ENCODE assay signal across 20 cellular contexts in the genomic region with DNA sequence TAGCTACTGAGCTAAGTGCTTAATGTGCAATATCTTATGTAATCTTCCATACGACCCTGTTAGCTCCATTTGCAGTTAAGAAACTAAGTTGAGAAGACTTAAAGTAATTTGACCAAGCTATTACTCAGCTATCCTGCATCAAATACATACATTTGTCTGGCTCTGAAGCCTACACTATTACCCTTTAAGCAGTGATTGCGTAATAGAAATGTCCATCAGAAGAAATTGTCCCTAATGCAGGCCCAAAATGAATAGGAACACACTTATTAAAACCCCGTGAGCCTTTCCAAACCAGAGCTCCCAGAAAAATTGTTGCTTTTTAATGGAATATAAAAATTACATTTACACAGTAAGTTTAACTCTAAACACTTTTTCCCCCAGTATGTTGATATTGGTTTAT.
"Had no signal": no experiment of that assay in that cellular context is flagged by ENCODE, and none has a peak within 500 bp of the region (broad histone marks: within the 10 kb centered on the region; RNA-seq: fewer than 3 reads in every experiment).

No MANE protein-coding gene starts in this region.

- H3K4me1 ChIP-seq: neural progenitor cell had no signal

- DNase-seq: effector CD4-positive, alpha-beta T cell; foreskin melanocyte; heart left ventricle; hippocampal formation; left colon; left ventricle myocardium superior; mesenchymal stem cell; midbrain; nucleus accumbens; ovary; stimulated activated CD4-positive, alpha-beta T cell treated with anti-CD3 and anti-CD28 coated beads, Interleukin-4, amount 100 ng/mL, for 1 hour; stimulated activated CD8-positive, alpha-beta memory T cell treated with anti-CD3 and anti-CD28 coated beads, Interleukin-4, amount 100 ng/mL, for 48 hours; stimulated activated naive CD8-positive, alpha-beta T cell treated with anti-CD3 and anti-CD28 coated beads, Interleukin-15, Interleukin-2, amounts not matched to agents 100 U/mL and 50 U/mL, for 24 hours; thyroid gland had no signal

- H3K36me3 ChIP-seq: neural progenitor cell, ovary, right atrium auricular region, suprapubic skin, thyroid gland had no signal

- H3K9me3 ChIP-seq: heart left ventricle, ovary, right atrium auricular region, suprapubic skin, thyroid gland had no signal

- ATAC-seq: heart left ventricle; left colon; left ventricle myocardium superior; natural killer cell treated with Interleukin-12 subunit alpha and Interleukin-12 subunit beta and Interleukin-15 and Interleukin-18, amount 100 ng/mL, for 72 hours; stimulated activated effector memory CD8-positive, alpha-beta T cell treated with anti-CD3 and anti-CD28 coated beads, Interleukin-12 subunit alpha, Interleukin-12 subunit beta, amount 100 ng/mL, for 72 hours; stimulated activated naive CD8-positive, alpha-beta T cell treated with anti-CD3 and anti-CD28 coated beads, Interleukin-15, Interleukin-2, amounts not matched to agents 100 U/mL and 50 U/mL, for 24 hours had no signal

- H3K4me2 ChIP-seq: neural progenitor cell had no signal

- H3K9ac ChIP-seq: neural progenitor cell had no signal

- H3K27ac ChIP-seq: heart left ventricle, neural progenitor cell, ovary, right atrium auricular region, suprapubic skin, thyroid gland had no signal

- H2AFZ ChIP-seq: neural progenitor cell had no signal

- H3K27me3 ChIP-seq: heart left ventricle, neural progenitor cell, ovary, right atrium auricular region, suprapubic skin, thyroid gland had no signal

- H3K4me3 ChIP-seq: heart left ventricle, lung, neural progenitor cell, ovary, right atrium auricular region, suprapubic skin, thyroid gland had no signal
